In the genomic region with DNA sequence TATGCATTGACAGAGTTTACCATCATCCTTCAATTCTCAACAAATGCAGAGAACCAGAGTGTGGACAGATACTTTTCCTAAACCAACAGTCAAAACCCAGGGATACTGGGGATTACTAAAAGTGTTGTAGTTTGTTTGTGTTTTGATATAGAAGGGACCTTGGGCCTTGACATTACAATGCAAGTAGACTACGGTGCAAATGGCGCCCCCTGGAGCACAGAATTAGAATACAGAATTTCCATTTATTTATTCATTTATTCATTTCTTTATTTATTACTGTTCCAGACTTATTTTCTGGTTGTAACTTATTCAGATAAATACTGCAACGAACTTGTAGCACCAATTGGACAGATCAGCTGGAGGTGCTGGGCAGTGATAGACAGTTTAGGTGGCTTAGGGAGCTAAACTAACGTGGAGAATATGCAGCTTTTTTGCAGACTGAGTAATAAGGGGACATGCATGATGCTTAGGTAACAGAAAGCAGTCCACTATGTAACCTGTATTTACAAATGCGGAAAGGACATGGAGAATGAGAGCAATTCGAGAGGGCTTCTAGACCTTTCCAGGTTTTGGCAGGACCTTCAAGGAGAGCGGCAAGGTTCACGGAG, we compare ENCODE assay signal across 9 cellular contexts. TPM values are rescaled to one million over a fixed set of nuclear protein-coding genes. Genes with fewer than 3 reads are reported as not detected.
DNase-seq lines count a peak whose midpoint lies in the region; ATAC-seq and TF ChIP-seq lines count a peak whose summit lies in the region.
"Had no signal": no experiment of that assay in that cellular context is flagged by ENCODE, and none has a peak within 500 bp of the region (broad histone marks: within the 10 kb centered on the region; RNA-seq: fewer than 3 reads in every experiment).

No MANE protein-coding gene starts in this region.

- H2AFZ ChIP-seq in smooth muscle cell (ENCODE audit: low read depth), result no peak overlapping the region

- H3K27me3 ChIP-seq in A673 (replicated peaks; ENCODE audit: insufficient read depth, low read depth, low read length, poor library complexity) (no peaks in the 10 kb centered on the region), gastroesophageal sphincter (no peaks in the 10 kb centered on the region), smooth muscle cell (ENCODE audit: low read depth) (no peaks in the 10 kb centered on the region)

- CTCF ChIA-PET in A673 (lab: Charles Lee), result interaction anchor here (2.8 kb wide), 1 partner anchor 44 kb away, joined by 24 read pairs; no protein-coding TSS in a partner anchor

- H3K4me1 Mint-ChIP-seq in stimulated activated effector memory CD8-positive, alpha-beta T cell treated with anti-CD3 and anti-CD28 coated beads, Interleukin-12 subunit alpha, Interleukin-12 subunit beta, amount 100 ng/mL, for 72 hours, result no peaks in the 10 kb centered on the region

- H3K79me2 ChIP-seq in smooth muscle cell (ENCODE audit: low read depth), result peaks cover 85% of the 10 kb centered on the region

- H3K36me3 Mint-ChIP-seq in stimulated activated effector memory CD8-positive, alpha-beta T cell treated with anti-CD3 and anti-CD28 coated beads, Interleukin-12 subunit alpha, Interleukin-12 subunit beta, amount 100 ng/mL, for 72 hours, result no peaks in the 10 kb centered on the region

- H3K27ac ChIP-seq in A673 (ENCODE audit: low read depth, low read length, poor library complexity, severe bottlenecking) (no peak overlapping the region), gastroesophageal sphincter (peak overlapping the region in 1 of 4 donors; percentile 37), smooth muscle cell (ENCODE audit: low read depth) (no peak overlapping the region)

- H3K9me3 Mint-ChIP-seq in stimulated activated effector memory CD8-positive, alpha-beta T cell treated with anti-CD3 and anti-CD28 coated beads, Interleukin-12 subunit alpha, Interleukin-12 subunit beta, amount 100 ng/mL, for 72 hours, result no peaks in the 10 kb centered on the region
- H3K9me3 Mint-ChIP-seq: dendritic cell treated with granulocyte-macrophage colony-stimulating factor and Interleukin-4, amounts not matched to agents 40 ng/mL and 50 ng/mL, for 4 days had no signal

- intact Hi-C loops in A673 (cut with micrococcal nuclease; ENCODE audit: unreplicated experiment), result loop anchor here (1.0 to 2.0 kb wide), 2 partner anchors 44 to 67 kb away; no protein-coding TSS in a partner anchor

- no TSS peak for BruUV-seq in A673 (replicated peaks; lab: Mats Ljungman, UMichigan)

- DNase-seq in A673 (ENCODE audit: low spot score) (peak; percentile 72), smooth muscle cell (lab: John Stamatoyannopoulos, UW; ENCODE audit: unreplicated experiment) (no peak), NK-92 (lab: John Stamatoyannopoulos, UW; ENCODE audit: unreplicated experiment) (no peak)
- no peak for DNase-seq in activated T-cell treated with anti-CD3 and anti-CD28 coated beads, Interleukin-2, amount 50 U/mL, for 1 hour
- DNase-seq in stimulated activated effector memory CD8-positive, alpha-beta T cell treated with anti-CD3 and anti-CD28 coated beads, Interleukin-12 subunit alpha, Interleukin-12 subunit beta, amount 100 ng/mL, for 72 hours (ENCODE audit: low spot score in 2 of 2), result no peak

- no peak overlapping the region for H3K4me3 Mint-ChIP-seq in stimulated activated effector memory CD8-positive, alpha-beta T cell treated with anti-CD3 and anti-CD28 coated beads, Interleukin-12 subunit alpha, Interleukin-12 subunit beta, amount 100 ng/mL, for 72 hours
- H3K4me3 Mint-ChIP-seq: dendritic cell treated with granulocyte-macrophage colony-stimulating factor and Interleukin-4, amounts not matched to agents 40 ng/mL and 50 ng/mL, for 4 days had no signal

- no peaks in the 10 kb centered on the region for H3F3A ChIP-seq in smooth muscle cell (ENCODE audit: low read depth)

- H3K4me3 ChIP-seq in A673 (ENCODE audit: low read depth, low read length, poor library complexity, severe bottlenecking), result no peak overlapping the region
- H3K4me3 ChIP-seq in gastroesophageal sphincter, result no peak overlapping the region
- H3K4me3 ChIP-seq in smooth muscle cell, result no peak overlapping the region

- peaks cover 22% of the 10 kb centered on the region for H3K36me3 ChIP-seq in A673 (ENCODE audit: insufficient read depth, low read length, poor library complexity, severe bottlenecking)
- peaks cover 0 to 7% of the 10 kb centered on the region in 2 donors for H3K36me3 ChIP-seq in gastroesophageal sphincter
- H3K36me3 ChIP-seq in smooth muscle cell (ENCODE audit: low read depth), result no peaks in the 10 kb centered on the region

- WGBS in gastroesophageal sphincter (ENCODE audit: low coverage in 1 of 2), 2 donors, result 3 to 47% methylated on average over 3 to 8 of the region's 8 CpGs
- WGBS in smooth muscle cell (ENCODE audit: low lambda C conversion rate), result 60% methylated on average over 8 of the region's 8 CpGs

- TF ChIP-seq POLR2A in gastroesophageal sphincter (IDR thresholded peaks at IDR 0.05), result no peak

- no peak overlapping the region for H3K27ac Mint-ChIP-seq in stimulated activated effector memory CD8-positive, alpha-beta T cell treated with anti-CD3 and anti-CD28 coated beads, Interleukin-12 subunit alpha, Interleukin-12 subunit beta, amount 100 ng/mL, for 72 hours
- H3K27ac Mint-ChIP-seq: dendritic cell treated with granulocyte-macrophage colony-stimulating factor and Interleukin-4, amounts not matched to agents 40 ng/mL and 50 ng/mL, for 4 days had no signal

- ATAC-seq in SK-N-SH treated with all-trans-retinoic acid at 6 μM for 48 hours, result peak; percentile 64
- peak; percentile 39 for ATAC-seq in gastroesophageal sphincter
- ATAC-seq in stimulated activated effector memory CD8-positive, alpha-beta T cell treated with anti-CD3 and anti-CD28 coated beads, Interleukin-12 subunit alpha, Interleukin-12 subunit beta, amount 100 ng/mL, for 72 hours, result no peak

- POLR2A ChIA-PET in A673 (lab: Charles Lee; ENCODE audit: low non-redundant PET), result no interaction called here

- TF ChIP-seq EP300 in gastroesophageal sphincter (IDR thresholded peaks at IDR 0.05), result no peak

- H3K9ac ChIP-seq in smooth muscle cell (ENCODE audit: low read depth), result no peak overlapping the region

- TF ChIP-seq CTCF in A673 (conservative IDR thresholded peaks at IDR 0.05; ENCODE audit: low read depth, low read length) (peak; percentile 89), GM12873 (IDR thresholded peaks at IDR 0.05; ENCODE audit: insufficient read depth, low read depth, low read length, missing control alignments) (peak; percentile 58), gastroesophageal sphincter (IDR thresholded peaks at IDR 0.05) (peak; percentile 75 to 88 (median 84)), smooth muscle cell (IDR thresholded peaks at IDR 0.05; ENCODE audit: borderline replicate concordance, insufficient read depth, poor library complexity, severe bottlenecking) (peak; percentile 92)

- H3K4me1 ChIP-seq in A673 (ENCODE audit: insufficient read depth, low read length, poor library complexity, severe bottlenecking) (peaks cover 59% of the 10 kb centered on the region), gastroesophageal sphincter (peaks cover 0 to 37% (median 8%) of the 10 kb centered on the region in 3 donors), smooth muscle cell (ENCODE audit: low read depth) (peaks cover 17% of the 10 kb centered on the region)

- H3K9me3 ChIP-seq in A673 (ENCODE audit: low read depth, low read length, poor library complexity, severe bottlenecking) (no peaks in the 10 kb centered on the region), gastroesophageal sphincter (no peaks in the 10 kb centered on the region), smooth muscle cell (replicated peaks; ENCODE audit: low read depth) (no peaks in the 10 kb centered on the region)

- H4K20me1 ChIP-seq in smooth muscle cell (ENCODE audit: low read depth), result peaks cover 98% of the 10 kb centered on the region

- no peak overlapping the region for H3K4me2 ChIP-seq in smooth muscle cell

TF ChIP-seq in SK-N-SH treated with all-trans-retinoic acid at 6 μM for 48 hours, 23 proteins besides CTCF, POLR2A, EP300 and RAD21:
- TF ChIP-seq, protein P1, sequence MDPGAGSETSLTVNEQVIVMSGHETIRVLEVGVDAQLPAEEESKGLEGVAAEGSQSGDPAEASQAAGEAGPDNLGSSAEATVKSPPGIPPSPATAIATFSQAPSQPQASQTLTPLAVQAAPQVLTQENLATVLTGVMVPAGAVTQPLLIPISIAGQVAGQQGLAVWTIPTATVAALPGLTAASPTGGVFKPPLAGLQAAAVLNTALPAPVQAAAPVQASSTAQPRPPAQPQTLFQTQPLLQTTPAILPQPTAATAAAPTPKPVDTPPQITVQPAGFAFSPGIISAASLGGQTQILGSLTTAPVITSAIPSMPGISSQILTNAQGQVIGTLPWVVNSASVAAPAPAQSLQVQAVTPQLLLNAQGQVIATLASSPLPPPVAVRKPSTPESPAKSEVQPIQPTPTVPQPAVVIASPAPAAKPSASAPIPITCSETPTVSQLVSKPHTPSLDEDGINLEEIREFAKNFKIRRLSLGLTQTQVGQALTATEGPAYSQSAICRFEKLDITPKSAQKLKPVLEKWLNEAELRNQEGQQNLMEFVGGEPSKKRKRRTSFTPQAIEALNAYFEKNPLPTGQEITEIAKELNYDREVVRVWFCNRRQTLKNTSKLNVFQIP (CRISPR knock-in tag; IDR thresholded peaks at IDR 0.05; ENCODE audit: borderline replicate concordance, low read depth), result no peak
- TF ChIP-seq ARNTL (CRISPR knock-in tag; IDR thresholded peaks at IDR 0.05; ENCODE audit: borderline replicate concordance, low read depth), result no peak
- TF ChIP-seq ZC3H10 (CRISPR knock-in tag; IDR thresholded peaks at IDR 0.05), result no peak
- no peak for TF ChIP-seq TCF4 (CRISPR knock-in tag; IDR thresholded peaks at IDR 0.05; ENCODE audit: borderline replicate concordance)
TF ChIP-seq in SK-N-SH treated with all-trans-retinoic acid at 6 μM for 48 hours: peak in this region for 0.

RNA-seq across cellular contexts. Expression of gene KIRREL1, which starts 42.6 kb away (rescaled TPM):
- total RNA-seq in A673 (2021) (187 and 211 TPM in 2 replicates), gastroesophageal sphincter (10 to 100 TPM; 43.1 to 73.1 (median 48.1) TPM), smooth muscle cell (58.4 and 66.6 TPM in 2 replicates)
- 40.9 and 41.2 TPM in 2 replicates for polyA plus RNA-seq in smooth muscle cell
